In genomic region chr1:221741971-221742554, GRCh38 we compare ENCODE assay signal across 8 cellular contexts. TPM values are rescaled to one million over a fixed set of nuclear protein-coding genes. Genes with fewer than 3 reads are reported as not detected.
DNase-seq lines count a peak whose midpoint lies in the region; ATAC-seq, FAIRE-seq and TF ChIP-seq lines count a peak whose summit lies in the region.

Gene DUSP10 (minus strand): TSS chr1:221742089. CDS start chr1:221739744, 2,345 bp downstream.

- peak; percentile 99 for DNase-seq in AG08395 (ENCODE audit: low spot score)
- peak; percentile 93 for DNase-seq in NCI-H2227 treated with DMSO at 0.1 percent for 48 hours (lab: John Stamatoyannopoulos, UW)
- DNase-seq in bronchial epithelial cell (ENCODE audit: low read depth) = peak; percentile 98
- peak; percentile 98 for DNase-seq in iPS-NIHi7 (ENCODE audit: extremely low spot score)
- DNase-seq in small intestine = peak; percentile 100

- no peaks in the 10 kb centered on the region for H3K9me3 ChIP-seq in small intestine (ENCODE audit: control insufficient read depth, low read depth)

- FAIRE-seq in bronchial epithelial cell (lab: Jason Lieb, UNC) = no peak
- FAIRE-seq in small intestine (lab: Jason Lieb, UNC) = peak; percentile 26

- H3K36me3 ChIP-seq in bronchial epithelial cell (ENCODE audit: control insufficient read depth, insufficient read depth, low read length) = peaks cover 4% of the 10 kb centered on the region
- no peaks in the 10 kb centered on the region for H3K36me3 ChIP-seq in small intestine (ENCODE audit: control insufficient read depth in 2 of 2, insufficient read depth in 2 of 2, low read length in 2 of 2)

- TF ChIP-seq CTCF in WI38 (IDR thresholded peaks at IDR 0.05; ENCODE audit: low read depth, low read length) (no peak), bronchial epithelial cell (IDR thresholded peaks at IDR 0.05; ENCODE audit: insufficient read depth, low read length, severe bottlenecking) (no peak)

- H3K4me3 ChIP-seq in WI38 (ENCODE audit: low read depth, low read length) (peak within 1 kb of the TSS; percentile 91), bronchial epithelial cell (ENCODE audit: low read depth, low read length) (peak within 1 kb of the TSS; percentile 68), small intestine (ENCODE audit: low read depth in 1 of 2, low read length in 2 of 2) (peak within 1 kb of the TSS; percentile 60 to 84)

- H3K27me3 ChIP-seq in bronchial epithelial cell (ENCODE audit: control insufficient read depth, insufficient read depth, low read length) = no peaks in the 10 kb centered on the region
- no peaks in the 10 kb centered on the region for H3K27me3 ChIP-seq in small intestine (ENCODE audit: control insufficient read depth in 2 of 2, insufficient read depth in 2 of 2, low read length in 2 of 2)

- H3K27ac ChIP-seq in small intestine (ENCODE audit: low read depth in 1 of 2, low read length in 1 of 2) = peak within 1 kb of the TSS; percentile 90 to 100

- peak; percentile 86 for ATAC-seq in GM18909 (IDR thresholded peaks at IDR 0.05; ENCODE audit: poor library complexity, unreplicated experiment)
- peak; percentile 85 for ATAC-seq in HG03159 (IDR thresholded peaks at IDR 0.05; ENCODE audit: unreplicated experiment)

- 0% methylated on average over 34 of the region's 34 CpGs for WGBS in small intestine, 3 donors

- peaks cover 4 to 6% of the 10 kb centered on the region in 2 donors for H3K4me1 ChIP-seq in small intestine (ENCODE audit: control insufficient read depth in 2 of 2, insufficient read depth in 1 of 2, low read depth in 1 of 2, low read length in 1 of 2)

RNA-seq across cellular contexts. Expression of gene DUSP10, which starts in this region (rescaled TPM):
- 9.9 and 36.6 TPM in 2 replicates for total RNA-seq in bronchial epithelial cell
- polyA plus RNA-seq in small intestine = 1 to 10 TPM; 1.1 to 2.8 (median 1.4) TPM

Comparison
In these comparisons a context has a peak if more than half of its experiments do, and no peak if none do; other contexts are left out.
1. Peak in every context shown above with its lines: DNase-seq, ATAC-seq, H3K4me3 ChIP-seq and H3K27ac ChIP-seq.